1 cellular context compared by ENCODE assay signal in genomic region chr19:1085676-1086442, GRCh38.
TF ChIP-seq lines count a peak whose summit lies in the region.

No MANE protein-coding gene starts in this region.

TF ChIP-seq in IMR-90, 13 proteins besides CTCF, POLR2A, EP300 and RAD21:
- TF ChIP-seq ELK1 (IDR thresholded peaks at IDR 0.05; ENCODE audit: borderline replicate concordance, low read depth, low read length) (no peak), CHD1 (IDR thresholded peaks at IDR 0.05; ENCODE audit: low read depth, low read length) (no peak), RCOR1 (IDR thresholded peaks at IDR 0.05; ENCODE audit: insufficient replicate concordance, low read length) (no peak), FOS (IDR thresholded peaks at IDR 0.05; ENCODE audit: low read depth, low read length) (no peak), MAZ (IDR thresholded peaks at IDR 0.05; ENCODE audit: borderline replicate concordance, low read depth, low read length) (no peak), MAFK (IDR thresholded peaks at IDR 0.05; ENCODE audit: low read depth, low read length) (no peak), USF2 (IDR thresholded peaks at IDR 0.05; ENCODE audit: low read depth, low read length) (no peak), RFX5 (IDR thresholded peaks at IDR 0.05; ENCODE audit: low read depth, low read length) (no peak), BHLHE40 (IDR thresholded peaks at IDR 0.05; ENCODE audit: low read depth, low read length) (no peak), NFE2L2 (IDR thresholded peaks at IDR 0.05; ENCODE audit: low read depth, low read length) (no peak), CEBPB (IDR thresholded peaks at IDR 0.05; ENCODE audit: low read depth, low read length) (no peak), MXI1 (IDR thresholded peaks at IDR 0.05; ENCODE audit: borderline replicate concordance, low read depth, low read length) (no peak), SMC3 (IDR thresholded peaks at IDR 0.05; ENCODE audit: low read depth, low read length) (no peak)
TF ChIP-seq in IMR-90: peak in this region for 0.
